8 cellular contexts compared by ENCODE assay signal in genomic region chr4:10173754-10174749, GRCh38. TPM values are rescaled to one million over a fixed set of nuclear protein-coding genes. Genes with fewer than 3 reads are reported as not detected.
DNase-seq lines count a peak whose midpoint lies in the region; ATAC-seq and TF ChIP-seq lines count a peak whose summit lies in the region.
"Had no signal": no experiment of that assay in that cellular context is flagged by ENCODE, and none has a peak within 500 bp of the region (broad histone marks: within the 10 kb centered on the region; RNA-seq: fewer than 3 reads in every experiment).

No MANE protein-coding gene starts in this region.

- H3K9me3 Mint-ChIP-seq in naive thymus-derived CD4-positive, alpha-beta T cell: peaks cover 0 to 2% (median 0%) of the 10 kb centered on the region in 11 donors

- no peaks in the 10 kb centered on the region for H3K9me2 ChIP-seq in Loucy (replicated peaks; ENCODE audit: low read depth, low read length)

- H3K4me3 ChIP-seq in Loucy (ENCODE audit: low read length, poor library complexity, severe bottlenecking): no peak overlapping the region
- no peak overlapping the region for H3K4me3 ChIP-seq in body of pancreas
- H3K4me3 ChIP-seq in smooth muscle cell: no peak overlapping the region
- H3K4me3 ChIP-seq in naive thymus-derived CD4-positive, alpha-beta T cell (ENCODE audit: low read length): no peak overlapping the region

- H3K36me3 Mint-ChIP-seq in naive thymus-derived CD4-positive, alpha-beta T cell: peaks cover 0 to 2% (median 0%) of the 10 kb centered on the region in 5 donors

- H3K4me2 ChIP-seq in Loucy (ENCODE audit: low read depth, low read length, poor library complexity, severe bottlenecking) (no peak overlapping the region), smooth muscle cell (no peak overlapping the region)

- CTCF ChIA-PET in naive thymus-derived CD4-positive, alpha-beta T cell (lab: Charles Lee): interaction anchor here (0.6 kb wide), 2 partner anchors 10 to 642 kb away, joined by 3 read pairs; no protein-coding TSS in a partner anchor

- H3F3A ChIP-seq in Loucy (ENCODE audit: low read depth) (no peaks in the 10 kb centered on the region), smooth muscle cell (ENCODE audit: low read depth) (no peaks in the 10 kb centered on the region)

- H3K79me2 ChIP-seq in Loucy (ENCODE audit: insufficient read depth, low read length): no peaks in the 10 kb centered on the region
- no peaks in the 10 kb centered on the region for H3K79me2 ChIP-seq in smooth muscle cell (ENCODE audit: low read depth)

- H3K27ac Mint-ChIP-seq in naive thymus-derived CD4-positive, alpha-beta T cell: no peak overlapping the region

- WGBS in body of pancreas, 2 donors: 38 to 42% methylated on average over 10 of the region's 10 CpGs
- 54% methylated on average over 10 of the region's 10 CpGs for WGBS in smooth muscle cell (ENCODE audit: low lambda C conversion rate)

- H3K27me3 Mint-ChIP-seq in naive thymus-derived CD4-positive, alpha-beta T cell: peaks cover 0 to 5% (median 0%) of the 10 kb centered on the region in 5 donors

- H3K9ac ChIP-seq in Loucy (ENCODE audit: low read depth, low read length, poor library complexity, severe bottlenecking) (peak overlapping the region; percentile 6), smooth muscle cell (ENCODE audit: low read depth) (no peak overlapping the region)

- H2AFZ ChIP-seq in Loucy (ENCODE audit: low read length) (0 out of 2 replicates have a peak overlapping the region, but pooled peaks have one; percentile 32), smooth muscle cell (ENCODE audit: low read depth) (no peak overlapping the region)

- no peaks in the 10 kb centered on the region for H3K4me1 Mint-ChIP-seq in naive thymus-derived CD4-positive, alpha-beta T cell

- TF ChIP-seq POLR2A in body of pancreas (IDR thresholded peaks at IDR 0.05): no peak

- H3K9me3 ChIP-seq in Loucy (ENCODE audit: insufficient read depth, low read depth, low read length) (no peaks in the 10 kb centered on the region), body of pancreas (no peaks in the 10 kb centered on the region), smooth muscle cell (replicated peaks; ENCODE audit: low read depth) (no peaks in the 10 kb centered on the region)
- H3K9me3 ChIP-seq in naive thymus-derived CD4-positive, alpha-beta T cell (ENCODE audit: control insufficient read depth in 2 of 3, low read length in 3 of 3): no peaks in the 10 kb centered on the region

- H3K4me1 ChIP-seq in Loucy (ENCODE audit: insufficient read depth, low read length, poor library complexity, severe bottlenecking): peaks cover 51% of the 10 kb centered on the region
- peaks cover 17% of the 10 kb centered on the region for H3K4me1 ChIP-seq in body of pancreas
- H3K4me1 ChIP-seq in smooth muscle cell (ENCODE audit: low read depth): no peaks in the 10 kb centered on the region
- no peaks in the 10 kb centered on the region for H3K4me1 ChIP-seq in naive thymus-derived CD4-positive, alpha-beta T cell (ENCODE audit: control insufficient read depth in 2 of 2, insufficient read depth in 2 of 2, low read length in 2 of 2)

- no peak overlapping the region for H3K4me3 Mint-ChIP-seq in naive thymus-derived CD4-positive, alpha-beta T cell

- no peaks in the 10 kb centered on the region for H3K36me3 ChIP-seq in Loucy (ENCODE audit: insufficient read depth, low read length)
- no peaks in the 10 kb centered on the region for H3K36me3 ChIP-seq in body of pancreas (replicated peaks in 1 of 2; ENCODE audit: insufficient read depth in 1 of 2, low read depth in 2 of 2)
- no peaks in the 10 kb centered on the region for H3K36me3 ChIP-seq in smooth muscle cell (ENCODE audit: low read depth)
- H3K36me3 ChIP-seq in naive thymus-derived CD4-positive, alpha-beta T cell (ENCODE audit: control insufficient read depth in 2 of 3, insufficient read depth in 3 of 3, low read length in 3 of 3): no peaks in the 10 kb centered on the region

- H3K27ac ChIP-seq in body of pancreas: no peak overlapping the region
- H3K27ac ChIP-seq in smooth muscle cell (ENCODE audit: low read depth): peak overlapping the region; percentile 37
- H3K27ac ChIP-seq in naive thymus-derived CD4-positive, alpha-beta T cell (ENCODE audit: low read depth, low read length): no peak overlapping the region

- H4K20me1 ChIP-seq in Loucy (ENCODE audit: insufficient read depth, low read length, poor library complexity, severe bottlenecking): no peaks in the 10 kb centered on the region
- H4K20me1 ChIP-seq in smooth muscle cell (ENCODE audit: low read depth): no peaks in the 10 kb centered on the region

- TF ChIP-seq CTCF in Loucy (conservative IDR thresholded peaks at IDR 0.05; ENCODE audit: low read length) (no peak), body of pancreas (IDR thresholded peaks at IDR 0.05) (no peak), smooth muscle cell (IDR thresholded peaks at IDR 0.05; ENCODE audit: borderline replicate concordance, insufficient read depth, poor library complexity, severe bottlenecking) (no peak)

- ATAC-seq in body of pancreas: peak; percentile 70
- ATAC-seq in left lobe of liver: peak; percentile 94
- no peak for ATAC-seq in naive thymus-derived CD4-positive, alpha-beta T cell
- no peak for ATAC-seq in HG02759 (IDR thresholded peaks at IDR 0.05; ENCODE audit: unreplicated experiment)
- no peak for ATAC-seq in GM19351 (IDR thresholded peaks at IDR 0.05; ENCODE audit: unreplicated experiment)

- intact Hi-C loops in body of pancreas (cut with DNase I): no loop called here
- intact Hi-C loops in naive thymus-derived CD4-positive, alpha-beta T cell (cut with micrococcal nuclease): no loop called here

- DNase-seq in body of pancreas: peak; percentile 70 to 88 (median 78)
- peak; percentile 87 for DNase-seq in left lobe of liver (ENCODE audit: low spot score)
- DNase-seq in smooth muscle cell (lab: John Stamatoyannopoulos, UW; ENCODE audit: unreplicated experiment): no peak
- no peak for DNase-seq in naive thymus-derived CD4-positive, alpha-beta T cell
- DNase-seq: T-helper 9 cell had no signal

- H3K27me3 ChIP-seq in Loucy (ENCODE audit: insufficient read depth, low read length, poor library complexity, severe bottlenecking): no peaks in the 10 kb centered on the region
- H3K27me3 ChIP-seq in body of pancreas: no peaks in the 10 kb centered on the region
- H3K27me3 ChIP-seq in smooth muscle cell (ENCODE audit: low read depth): no peaks in the 10 kb centered on the region
- H3K27me3 ChIP-seq in naive thymus-derived CD4-positive, alpha-beta T cell (ENCODE audit: control insufficient read depth in 2 of 2, insufficient read depth in 2 of 2, low read length in 2 of 2): no peaks in the 10 kb centered on the region

- POLR2A ChIA-PET in naive thymus-derived CD4-positive, alpha-beta T cell (lab: Charles Lee): no interaction called here

RNA-seq across cellular contexts. Expression of gene WDR1, which starts 57.5 kb away (rescaled TPM):
- total RNA-seq in body of pancreas: 10 to 100 TPM; 46.1 to 51.9 TPM
- total RNA-seq in left lobe of liver: 69.5 TPM
- total RNA-seq in smooth muscle cell: 224 and 259 TPM in 2 replicates
- 273 and 283 TPM in 2 replicates for polyA plus RNA-seq in smooth muscle cell
- total RNA-seq in naive thymus-derived CD4-positive, alpha-beta T cell: 100 to 1,000 TPM; 242 to 470 (median 330) TPM
- polyA plus RNA-seq in naive thymus-derived CD4-positive, alpha-beta T cell: 100 to 1,000 TPM; 268 to 412 TPM

Comparison
In these comparisons a context has a peak if more than half of its experiments do, and no peak if none do; other contexts are left out.
1. ATAC-seq: peak in body of pancreas (single experiment) and left lobe of liver (single experiment); none in naive thymus-derived CD4-positive, alpha-beta T cell (single experiment), HG02759 (single experiment) and GM19351 (single experiment).
2. DNase-seq: peak in body of pancreas (4 of 4) and left lobe of liver (single experiment); none in smooth muscle cell (single experiment) and naive thymus-derived CD4-positive, alpha-beta T cell (0 of 9).